8 cellular contexts compared by ENCODE assay signal in genomic region chr5:147558826-147559225, GRCh38. TPM values are rescaled to one million over a fixed set of nuclear protein-coding genes. Genes with fewer than 3 reads are reported as not detected.
DNase-seq lines count a peak whose midpoint lies in the region; ATAC-seq and TF ChIP-seq lines count a peak whose summit lies in the region.

No MANE protein-coding gene starts in this region.

- no peaks in the 10 kb centered on the region for H3K36me3 ChIP-seq in left lung

- no peaks in the 10 kb centered on the region for H3K27me3 Mint-ChIP-seq in activated T-helper 1 cell treated with anti-CD3 and anti-CD28 coated beads, Interleukin-12 subunit alpha, Interleukin-12 subunit beta, Interleukin-2, Interleukin-4 antibody, amounts not matched to agents 30 ng/mL and 10 ng/mL and 1 ng/mL, durations not matched to agents 14 hours and 24 hours and 36 hours (ENCODE audit: insufficient read depth)
- no peaks in the 10 kb centered on the region for H3K27me3 Mint-ChIP-seq in activated CD4-positive, alpha-beta T cell treated with anti-CD3 and anti-CD28 coated beads, Interleukin-2, amount 10 ng/mL, durations not matched to agents 24 days and 14 days

- no peak overlapping the region for H3K27ac ChIP-seq in left lung

- H3K4me1 ChIP-seq in left lung, result peaks cover 3 to 11% of the 10 kb centered on the region in 2 donors

- ATAC-seq in HG02623 (IDR thresholded peaks at IDR 0.05; ENCODE audit: unreplicated experiment), result peak; percentile 59
- ATAC-seq in left lung, result peak; percentile 79
- no peak for ATAC-seq in HG02970 (IDR thresholded peaks at IDR 0.05; ENCODE audit: low FRiP score, unreplicated experiment)

- H3K27ac Mint-ChIP-seq in activated T-helper 1 cell treated with anti-CD3 and anti-CD28 coated beads, Interleukin-12 subunit alpha, Interleukin-12 subunit beta, Interleukin-2, Interleukin-4 antibody, amounts not matched to agents 30 ng/mL and 10 ng/mL and 1 ng/mL, durations not matched to agents 14 hours and 24 hours and 36 hours, result no peak overlapping the region
- H3K27ac Mint-ChIP-seq in activated CD4-positive, alpha-beta T cell treated with anti-CD3 and anti-CD28 coated beads, Interleukin-2, amount 10 ng/mL, durations not matched to agents 24 days and 14 days, result no peak overlapping the region

- H3K9me3 ChIP-seq in left lung, result no peaks in the 10 kb centered on the region

- no peaks in the 10 kb centered on the region for H3K36me3 Mint-ChIP-seq in activated T-helper 1 cell treated with anti-CD3 and anti-CD28 coated beads, Interleukin-12 subunit alpha, Interleukin-12 subunit beta, Interleukin-2, Interleukin-4 antibody, amounts not matched to agents 30 ng/mL and 10 ng/mL and 1 ng/mL, durations not matched to agents 14 hours and 24 hours and 36 hours (ENCODE audit: low read depth)
- H3K36me3 Mint-ChIP-seq in activated CD4-positive, alpha-beta T cell treated with anti-CD3 and anti-CD28 coated beads, Interleukin-2, amount 10 ng/mL, durations not matched to agents 24 days and 14 days (ENCODE audit: low read depth), result no peaks in the 10 kb centered on the region

- H3K27me3 ChIP-seq in left lung, result no peaks in the 10 kb centered on the region

- peak; percentile 79 for DNase-seq in Daoy (ENCODE audit: low read depth)
- DNase-seq in NCI-H446 treated with DMSO at 0.1 percent for 48 hours (lab: John Stamatoyannopoulos, UW), result peak; percentile 62
- DNase-seq in cardiac fibroblast (ENCODE audit: low read depth in 2 of 2), result peak; percentile 84 to 90
- DNase-seq in left lung, result peak in 1 of 2 donors; percentile 52
- DNase-seq in activated T-helper 1 cell treated with anti-CD3 and anti-CD28 coated beads, Interleukin-12 subunit alpha, Interleukin-12 subunit beta, Interleukin-2, Interleukin-4 antibody, amounts not matched to agents 30 ng/mL and 10 ng/mL and 1 ng/mL, durations not matched to agents 14 hours and 24 hours and 36 hours (ENCODE audit: low spot score), result no peak
- no peak for DNase-seq in activated CD4-positive, alpha-beta T cell treated with anti-CD3 and anti-CD28 coated beads, Interleukin-2, amount 10 ng/mL, durations not matched to agents 24 days and 14 days

- peak; percentile 69 for TF ChIP-seq CTCF in cardiac fibroblast (IDR thresholded peaks at IDR 0.05; ENCODE audit: low read depth, low read length)
- TF ChIP-seq CTCF in left lung (IDR thresholded peaks at IDR 0.05), result peak; percentile 51 to 59

- no peaks in the 10 kb centered on the region for H3K4me1 Mint-ChIP-seq in activated T-helper 1 cell treated with anti-CD3 and anti-CD28 coated beads, Interleukin-12 subunit alpha, Interleukin-12 subunit beta, Interleukin-2, Interleukin-4 antibody, amounts not matched to agents 30 ng/mL and 10 ng/mL and 1 ng/mL, durations not matched to agents 14 hours and 24 hours and 36 hours (ENCODE audit: low read depth)
- H3K4me1 Mint-ChIP-seq in activated CD4-positive, alpha-beta T cell treated with anti-CD3 and anti-CD28 coated beads, Interleukin-2, amount 10 ng/mL, durations not matched to agents 24 days and 14 days, result no peaks in the 10 kb centered on the region

- H3K4me3 ChIP-seq in cardiac fibroblast (replicated peaks in 1 of 2; ENCODE audit: low read depth in 2 of 2, low read length in 2 of 2) (no peak overlapping the region), left lung (no peak overlapping the region)

- intact Hi-C loops in left lung (cut with DNase I), result loop anchor here in 1 of 2 donors (10.0 kb wide), 1 partner anchor 104 kb away; no protein-coding TSS in a partner anchor
- intact Hi-C loops in activated T-helper 1 cell treated with anti-CD3 and anti-CD28 coated beads, Interleukin-12 subunit alpha, Interleukin-12 subunit beta, Interleukin-2, Interleukin-4 antibody, amounts not matched to agents 30 ng/mL and 10 ng/mL and 1 ng/mL, durations not matched to agents 14 hours and 24 hours and 36 hours (cut with micrococcal nuclease), result no loop called here
- intact Hi-C loops in activated CD4-positive, alpha-beta T cell treated with anti-CD3 and anti-CD28 coated beads, Interleukin-2, amount 10 ng/mL, durations not matched to agents 24 days and 14 days (cut with micrococcal nuclease), result no loop called here

- no peak overlapping the region for H3K4me3 Mint-ChIP-seq in activated T-helper 1 cell treated with anti-CD3 and anti-CD28 coated beads, Interleukin-12 subunit alpha, Interleukin-12 subunit beta, Interleukin-2, Interleukin-4 antibody, amounts not matched to agents 30 ng/mL and 10 ng/mL and 1 ng/mL, durations not matched to agents 14 hours and 24 hours and 36 hours
- H3K4me3 Mint-ChIP-seq in activated CD4-positive, alpha-beta T cell treated with anti-CD3 and anti-CD28 coated beads, Interleukin-2, amount 10 ng/mL, durations not matched to agents 24 days and 14 days, result no peak overlapping the region

- no peaks in the 10 kb centered on the region for H3K9me3 Mint-ChIP-seq in activated T-helper 1 cell treated with anti-CD3 and anti-CD28 coated beads, Interleukin-12 subunit alpha, Interleukin-12 subunit beta, Interleukin-2, Interleukin-4 antibody, amounts not matched to agents 30 ng/mL and 10 ng/mL and 1 ng/mL, durations not matched to agents 14 hours and 24 hours and 36 hours
- no peaks in the 10 kb centered on the region for H3K9me3 Mint-ChIP-seq in activated CD4-positive, alpha-beta T cell treated with anti-CD3 and anti-CD28 coated beads, Interleukin-2, amount 10 ng/mL, durations not matched to agents 24 days and 14 days

RNA-seq across cellular contexts. Expression of gene DPYSL3, which starts 49.0 kb away (rescaled TPM):
- total RNA-seq in Daoy (2014; rRNA removed; shearing (Covaris generic)), result 133 and 141 TPM in 2 replicates
- total RNA-seq in left lung, result 10 to 100 TPM; 64.3 to 77.5 TPM
- 0.16 TPM in 1 of 2 replicates, not detected in the other for total RNA-seq in activated T-helper 1 cell treated with anti-CD3 and anti-CD28 coated beads, Interleukin-12 subunit alpha, Interleukin-12 subunit beta, Interleukin-2, Interleukin-4 antibody, amounts not matched to agents 30 ng/mL and 10 ng/mL and 1 ng/mL, durations not matched to agents 14 hours and 24 hours and 36 hours
- 0.14 and 0.40 TPM in 2 replicates for total RNA-seq in activated CD4-positive, alpha-beta T cell treated with anti-CD3 and anti-CD28 coated beads, Interleukin-2, amount 10 ng/mL, durations not matched to agents 24 days and 14 days

Comparison
In these comparisons a context has a peak if more than half of its experiments do, and no peak if none do; other contexts are left out.
1. DNase-seq: peak in Daoy (single experiment), NCI-H446 treated with DMSO at 0.1 percent for 48 hours (single experiment) and cardiac fibroblast (2 of 2); none in activated T-helper 1 cell treated with anti-CD3 and anti-CD28 coated beads, Interleukin-12 subunit alpha, Interleukin-12 subunit beta, Interleukin-2, Interleukin-4 antibody, amounts not matched to agents 30 ng/mL and 10 ng/mL and 1 ng/mL, durations not matched to agents 14 hours and 24 hours and 36 hours (single experiment) and activated CD4-positive, alpha-beta T cell treated with anti-CD3 and anti-CD28 coated beads, Interleukin-2, amount 10 ng/mL, durations not matched to agents 24 days and 14 days (single experiment).
2. RNA of gene DPYSL3, which starts 49.0 kb away (total RNA-seq): 133 to 141 TPM in Daoy and 64.3 to 77.5 TPM in left lung; 0.14 to 0.40 TPM in activated CD4-positive, alpha-beta T cell treated with anti-CD3 and anti-CD28 coated beads, Interleukin-2, amount 10 ng/mL, durations not matched to agents 24 days and 14 days and 0.16 TPM in activated T-helper 1 cell treated with anti-CD3 and anti-CD28 coated beads, Interleukin-12 subunit alpha, Interleukin-12 subunit beta, Interleukin-2, Interleukin-4 antibody, amounts not matched to agents 30 ng/mL and 10 ng/mL and 1 ng/mL, durations not matched to agents 14 hours and 24 hours and 36 hours; every median in the first group is over 10 times any median in the second.